ENCODE assay signal across 15 cellular contexts in genomic region chr2:223735659-223736244, GRCh38.
DNase-seq lines count a peak whose midpoint lies in the region; ATAC-seq and TF ChIP-seq lines count a peak whose summit lies in the region.
"Had no signal": no experiment of that assay in that cellular context is flagged by ENCODE, and none has a peak within 500 bp of the region (broad histone marks: within the 10 kb centered on the region; RNA-seq: fewer than 3 reads in every experiment).

No MANE protein-coding gene starts in this region.

- no TSS peak for BruUV-seq in A673 (replicated peaks; lab: Mats Ljungman, UMichigan)

- intact Hi-C loops in A673 (cut with micrococcal nuclease; ENCODE audit: unreplicated experiment) = no loop called here

- no peak for TF ChIP-seq CTCF in RWPE1 (conservative IDR thresholded peaks at IDR 0.05; ENCODE audit: low read depth)
- no peak for TF ChIP-seq CTCF in fibroblast of lung (conservative IDR thresholded peaks at IDR 0.05 in 1 of 2, IDR thresholded peaks at IDR 0.05 in 1 of 2; ENCODE audit: low read depth in 1 of 2, low read length in 2 of 2)
- no peak for TF ChIP-seq CTCF in A673 (conservative IDR thresholded peaks at IDR 0.05; ENCODE audit: low read depth, low read length)
- no peak for TF ChIP-seq CTCF in tibial nerve (IDR thresholded peaks at IDR 0.05)

- WGBS in tibial nerve, 2 donors = 82 to 83% methylated on average over 4 of the region's 4 CpGs

- no peak overlapping the region for H3K4me2 ChIP-seq in fibroblast of lung (ENCODE audit: extremely low read depth, insufficient read depth, low read length)

- H3K79me2 ChIP-seq in fibroblast of lung (ENCODE audit: control insufficient read depth, insufficient read depth, low read length) = no peaks in the 10 kb centered on the region
- H3K79me2 ChIP-seq: parathyroid adenoma had no signal

- H3K36me3 ChIP-seq in fibroblast of lung (ENCODE audit: control insufficient read depth, insufficient read depth, low read length) (no peaks in the 10 kb centered on the region), A673 (ENCODE audit: insufficient read depth, low read length, poor library complexity, severe bottlenecking) (no peaks in the 10 kb centered on the region), tibial nerve (no peaks in the 10 kb centered on the region)
- H3K36me3 ChIP-seq: heart left ventricle had no signal

- POLR2A ChIA-PET in RWPE1 (lab: Yijun Ruan, JAX; ENCODE audit: low non-redundant PET) = no interaction called here
- POLR2A ChIA-PET in A673 (lab: Charles Lee; ENCODE audit: low non-redundant PET) = no interaction called here

- peak overlapping the region; percentile 69 for H2AFZ ChIP-seq in fibroblast of lung (ENCODE audit: low read length)
- H2AFZ ChIP-seq: parathyroid adenoma had no signal

- H3K27me3 ChIP-seq in fibroblast of lung (ENCODE audit: control insufficient read depth, insufficient read depth, low read length) = no peaks in the 10 kb centered on the region
- H3K27me3 ChIP-seq in A673 (replicated peaks; ENCODE audit: insufficient read depth, low read depth, low read length, poor library complexity) = no peaks in the 10 kb centered on the region
- H3K27me3 ChIP-seq in tibial nerve = no peaks in the 10 kb centered on the region
- H3K27me3 ChIP-seq: heart left ventricle had no signal

- no peak for TF ChIP-seq EP300 in tibial nerve (IDR thresholded peaks at IDR 0.05)

- no peak for TF ChIP-seq POLR2A in tibial nerve (IDR thresholded peaks at IDR 0.05)

- H3K4me3 ChIP-seq in fibroblast of lung (replicated peaks in 1 of 4; ENCODE audit: control extremely low read depth in 1 of 4, insufficient read depth in 1 of 4, low read depth in 3 of 4, low read length in 4 of 4) (no peak overlapping the region), A673 (ENCODE audit: low read depth, low read length, poor library complexity, severe bottlenecking) (no peak overlapping the region), tibial nerve (no peak overlapping the region)
- H3K4me3 ChIP-seq: heart left ventricle had no signal

- ATAC-seq in HG02852 (IDR thresholded peaks at IDR 0.05; ENCODE audit: unreplicated experiment) = no peak
- ATAC-seq: activated CD8-positive, alpha-beta T cell treated with anti-CD3 and anti-CD28 coated beads for 36 hours had no signal

- H3K27ac ChIP-seq in RWPE1 (peak overlapping the region; percentile 60), fibroblast of lung (ENCODE audit: insufficient read depth, low read length) (peak overlapping the region; percentile 63), A673 (ENCODE audit: low read depth, low read length, poor library complexity, severe bottlenecking) (no peak overlapping the region), tibial nerve (no peak overlapping the region)
- H3K27ac ChIP-seq: parathyroid adenoma had no signal

- H3K4me1 ChIP-seq in fibroblast of lung (ENCODE audit: control insufficient read depth, extremely low read depth, insufficient read depth, low read length) (peaks cover 13% of the 10 kb centered on the region), A673 (ENCODE audit: insufficient read depth, low read length, poor library complexity, severe bottlenecking) (peaks cover 20% of the 10 kb centered on the region), tibial nerve (no peaks in the 10 kb centered on the region)
- H3K4me1 ChIP-seq: parathyroid adenoma had no signal

- peak; percentile 90 for DNase-seq in EL
- peak; percentile 52 for DNase-seq in RWPE1 (ENCODE audit: low spot score)
- peak; percentile 66 to 91 for DNase-seq in fibroblast of lung (ENCODE audit: low read depth in 2 of 2)
- peak; percentile 44 for DNase-seq in renal cortical epithelial cell (ENCODE audit: low read depth)
- no peak for DNase-seq in A673 (ENCODE audit: low spot score)
- DNase-seq in NCI-H146 treated with DMSO at 0.1 percent for 48 hours (lab: John Stamatoyannopoulos, UW; ENCODE audit: unreplicated experiment) = no peak
- DNase-seq in tibial nerve (ENCODE audit: low spot score in 2 of 2) = no peak
- DNase-seq: activated CD8-positive, alpha-beta T cell treated with anti-CD3 and anti-CD28 coated beads for 36 hours; cortex of kidney; DMS153; heart left ventricle; stimulated activated CD4-positive, alpha-beta T cell treated with anti-CD3 and anti-CD28 coated beads, Interleukin-2, amount 100 ng/mL, for 48 hours; stimulated activated naive CD4-positive, alpha-beta T cell had no signal

- CTCF ChIA-PET in RWPE1 (lab: Yijun Ruan, JAX) (interaction anchor here (0.5 to 1.2 kb wide), 3 partner anchors 8 to 165 kb away, joined by 3 to 4 read pairs (median 3); no protein-coding TSS in a partner anchor), A673 (lab: Charles Lee) (no interaction called here)

- no peaks in the 10 kb centered on the region for H3K9me3 ChIP-seq in fibroblast of lung (ENCODE audit: control insufficient read depth, insufficient read depth, low read depth, low read length)
- no peaks in the 10 kb centered on the region for H3K9me3 ChIP-seq in A673 (ENCODE audit: low read depth, low read length, poor library complexity, severe bottlenecking)
- H3K9me3 ChIP-seq in tibial nerve = peaks cover 0 to 4% (median 0%) of the 10 kb centered on the region in 4 donors
- H3K9me3 ChIP-seq: heart left ventricle had no signal

- no peaks in the 10 kb centered on the region for H4K20me1 ChIP-seq in fibroblast of lung (ENCODE audit: control insufficient read depth, extremely low read depth, insufficient read depth, low read length)

- H3K9ac ChIP-seq in fibroblast of lung (ENCODE audit: insufficient read depth, low read length) = no peak overlapping the region
- H3K9ac ChIP-seq: parathyroid adenoma had no signal

Comparison
In these comparisons a context has a peak if more than half of its experiments do, and no peak if none do; other contexts are left out.
1. DNase-seq: peak in EL (single experiment), RWPE1 (single experiment), fibroblast of lung (2 of 2) and renal cortical epithelial cell (single experiment); none in A673 (single experiment), NCI-H146 treated with DMSO at 0.1 percent for 48 hours (single experiment) and tibial nerve (0 of 2).
2. H3K27ac ChIP-seq: peak in RWPE1 (single experiment) and fibroblast of lung (single experiment); none in A673 (single experiment) and tibial nerve (0 of 4).